ENCODE assay signal across 12 cellular contexts in the genomic region with DNA sequence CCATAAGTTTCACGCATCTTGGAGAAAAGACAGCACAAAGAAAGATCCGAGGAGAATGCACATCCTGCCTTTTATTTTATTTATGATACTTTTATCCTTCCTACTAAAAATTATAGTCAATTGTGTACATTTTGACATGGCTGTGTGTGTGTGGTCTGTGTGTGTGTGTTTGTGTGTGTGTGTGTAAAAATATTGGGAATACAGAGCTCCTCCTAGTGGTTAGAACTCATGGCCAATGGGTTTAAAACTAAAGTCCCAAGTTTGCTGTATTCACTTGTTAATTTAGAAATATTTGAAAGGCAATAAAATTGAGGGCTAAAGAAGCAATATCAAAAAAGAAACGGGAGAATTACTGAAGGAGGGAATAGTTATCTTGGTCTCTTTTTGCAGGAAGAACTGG. TPM values are rescaled to one million over a fixed set of nuclear protein-coding genes. Genes with fewer than 3 reads are reported as not detected.
DNase-seq lines count a peak whose midpoint lies in the region; ATAC-seq, FAIRE-seq and TF ChIP-seq lines count a peak whose summit lies in the region.
"Had no signal": no experiment of that assay in that cellular context is flagged by ENCODE, and none has a peak within 500 bp of the region (broad histone marks: within the 10 kb centered on the region; RNA-seq: fewer than 3 reads in every experiment).

No MANE protein-coding gene starts in this region.

- CTCF ChIA-PET in HEK293 (lab: Yijun Ruan, JAX) = interaction anchor here (0.7 to 1.7 kb wide), 14 partner anchors 10 to 666 kb away, joined by 3 to 11 read pairs (median 4); no protein-coding TSS in a partner anchor

- H3K9me3 ChIP-seq in HEK293 (ENCODE audit: control insufficient read depth, insufficient read depth, low read depth, low read length) (no peaks in the 10 kb centered on the region), adipocyte (ENCODE audit: control insufficient read depth, low read length) (no peaks in the 10 kb centered on the region)
- H3K9me3 ChIP-seq: MG63, right atrium auricular region had no signal

- no peaks in the 10 kb centered on the region for H3K4me1 Mint-ChIP-seq in CD14-positive monocyte
- H3K4me1 Mint-ChIP-seq: activated naive CD8-positive, alpha-beta T cell treated with anti-CD3 and anti-CD28 coated beads for 36 hours had no signal

- H3K36me3 ChIP-seq in HEK293 (ENCODE audit: control insufficient read depth in 2 of 2, insufficient read depth in 1 of 2, low read length in 2 of 2) = no peaks in the 10 kb centered on the region
- H3K36me3 ChIP-seq in adipocyte (ENCODE audit: control insufficient read depth, insufficient read depth, low read length, severe bottlenecking) = no peaks in the 10 kb centered on the region
- no peaks in the 10 kb centered on the region for H3K36me3 ChIP-seq in kidney epithelial cell (ENCODE audit: control insufficient read depth, insufficient read depth, low read length)
- H3K36me3 ChIP-seq: MG63, right atrium auricular region had no signal

- no peak overlapping the region for H3K4me3 Mint-ChIP-seq in CD14-positive monocyte
- H3K4me3 Mint-ChIP-seq: activated naive CD8-positive, alpha-beta T cell treated with anti-CD3 and anti-CD28 coated beads for 36 hours; T-helper 2 cell treated with Interferon-gamma antibody and Interleukin-4, amounts not matched to agents 5 μg/mL and 100 μg/mL, for 36 hours had no signal

- H3K9me3 Mint-ChIP-seq in CD14-positive monocyte = no peaks in the 10 kb centered on the region
- H3K9me3 Mint-ChIP-seq: activated naive CD8-positive, alpha-beta T cell treated with anti-CD3 and anti-CD28 coated beads for 36 hours; T-helper 2 cell treated with Interferon-gamma antibody and Interleukin-4, amounts not matched to agents 5 μg/mL and 100 μg/mL, for 36 hours had no signal

- ATAC-seq in GM18909 (IDR thresholded peaks at IDR 0.05; ENCODE audit: poor library complexity, unreplicated experiment) = no peak

- no peaks in the 10 kb centered on the region for H3K36me3 Mint-ChIP-seq in CD14-positive monocyte
- H3K36me3 Mint-ChIP-seq: activated naive CD8-positive, alpha-beta T cell treated with anti-CD3 and anti-CD28 coated beads for 36 hours had no signal

- TF ChIP-seq CTCF in CD14-positive monocyte (IDR thresholded peaks at IDR 0.05) (peak; percentile 30), HEK293 (tag by site-specific recombination; IDR thresholded peaks at IDR 0.05) (0 out of 2 replicates have a peak, but pooled peaks have one; percentile 25), kidney epithelial cell (IDR thresholded peaks at IDR 0.05; ENCODE audit: insufficient read depth, low read length, poor library complexity, severe bottlenecking) (peak; percentile 48)

- POLR2A ChIA-PET in HEK293 (lab: Yijun Ruan, JAX) = no interaction called here

- intact Hi-C loops in CD14-positive monocyte (cut with micrococcal nuclease) (no loop called here), posterior vena cava (cut with DNase I) (no loop called here)

- FAIRE-seq in RCC 7860 (lab: Jason Lieb, UNC) = no peak

- H3K27ac Mint-ChIP-seq in CD14-positive monocyte = no peak overlapping the region
- H3K27ac Mint-ChIP-seq: activated naive CD8-positive, alpha-beta T cell treated with anti-CD3 and anti-CD28 coated beads for 36 hours; T-helper 2 cell treated with Interferon-gamma antibody and Interleukin-4, amounts not matched to agents 5 μg/mL and 100 μg/mL, for 36 hours had no signal

- H3K27me3 ChIP-seq in adipocyte (replicated peaks; ENCODE audit: control insufficient read depth, insufficient read depth, low read length) = peaks cover 10% of the 10 kb centered on the region
- no peaks in the 10 kb centered on the region for H3K27me3 ChIP-seq in kidney epithelial cell (ENCODE audit: control insufficient read depth, insufficient read depth, low read length)
- H3K27me3 ChIP-seq: MG63, right atrium auricular region had no signal

- no peak overlapping the region for H3K4me3 ChIP-seq in HEK293 (ENCODE audit: low read depth, low read length)
- no peak overlapping the region for H3K4me3 ChIP-seq in adipocyte (ENCODE audit: low read length)
- no peak overlapping the region for H3K4me3 ChIP-seq in kidney epithelial cell (ENCODE audit: low read depth, low read length)
- H3K4me3 ChIP-seq: MG63, right atrium auricular region had no signal

- H3K27me3 Mint-ChIP-seq in CD14-positive monocyte (ENCODE audit: low read depth in 3 of 3) = peaks cover 4 to 11% (median 6%) of the 10 kb centered on the region in 3 donors

- H3K4me1 ChIP-seq in HEK293 (ENCODE audit: control insufficient read depth, insufficient read depth, low read length) (no peaks in the 10 kb centered on the region), adipocyte (ENCODE audit: control insufficient read depth, insufficient read depth, low read length) (no peaks in the 10 kb centered on the region)
- H3K4me1 ChIP-seq: right atrium auricular region had no signal

- H3K9ac ChIP-seq in adipocyte (ENCODE audit: low read length) = no peak overlapping the region

- H3K27ac ChIP-seq in HEK293 (ENCODE audit: extremely low read depth, low read depth, low read length) = no peak overlapping the region
- H3K27ac ChIP-seq: right atrium auricular region had no signal

- no peak for DNase-seq in CD14-positive monocyte (ENCODE audit: low spot score)
- DNase-seq in adipocyte (ENCODE audit: low read depth) = peak; percentile 8
- DNase-seq in kidney epithelial cell (ENCODE audit: low read depth) = no peak
- no peak for DNase-seq in RCC 7860 (ENCODE audit: low spot score)
- DNase-seq in posterior vena cava (ENCODE audit: low spot score) = no peak
- no peak for DNase-seq in anterior cingulate cortex (lab: John Stamatoyannopoulos, UW)
- DNase-seq: activated naive CD8-positive, alpha-beta T cell treated with anti-CD3 and anti-CD28 coated beads for 36 hours; MG63 had no signal

TF ChIP-seq in HEK293, 187 proteins besides CTCF, POLR2A, EP300 and RAD21:
- TF ChIP-seq ZSCAN30 (tag by site-specific recombination; IDR thresholded peaks at IDR 0.05) (no peak), GLI4 (tag by site-specific recombination; IDR thresholded peaks at IDR 0.05) (no peak), ZNF654 (tag by site-specific recombination; IDR thresholded peaks at IDR 0.05; ENCODE audit: low read depth) (peak; percentile 45)
- TF ChIP-seq, protein P1, sequence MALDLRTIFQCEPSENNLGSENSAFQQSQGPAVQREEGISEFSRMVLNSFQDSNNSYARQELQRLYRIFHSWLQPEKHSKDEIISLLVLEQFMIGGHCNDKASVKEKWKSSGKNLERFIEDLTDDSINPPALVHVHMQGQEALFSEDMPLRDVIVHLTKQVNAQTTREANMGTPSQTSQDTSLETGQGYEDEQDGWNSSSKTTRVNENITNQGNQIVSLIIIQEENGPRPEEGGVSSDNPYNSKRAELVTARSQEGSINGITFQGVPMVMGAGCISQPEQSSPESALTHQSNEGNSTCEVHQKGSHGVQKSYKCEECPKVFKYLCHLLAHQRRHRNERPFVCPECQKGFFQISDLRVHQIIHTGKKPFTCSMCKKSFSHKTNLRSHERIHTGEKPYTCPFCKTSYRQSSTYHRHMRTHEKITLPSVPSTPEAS (tag by site-specific recombination; IDR thresholded peaks at IDR 0.05) = peak; percentile 82
TF ChIP-seq in HEK293: peak in this region for 2.

RNA-seq across cellular contexts. Expression of a gene that starts 47.5 kb away (rescaled TPM):
- polyA plus RNA-seq in CD14-positive monocyte = not detected
- total RNA-seq in kidney epithelial cell (0.89 TPM in 1 of 2 replicates, not detected in the other), posterior vena cava (not detected)
- total RNA-seq: activated naive CD8-positive, alpha-beta T cell treated with anti-CD3 and anti-CD28 coated beads for 36 hours; right atrium auricular region had no signal
